In the genomic region with DNA sequence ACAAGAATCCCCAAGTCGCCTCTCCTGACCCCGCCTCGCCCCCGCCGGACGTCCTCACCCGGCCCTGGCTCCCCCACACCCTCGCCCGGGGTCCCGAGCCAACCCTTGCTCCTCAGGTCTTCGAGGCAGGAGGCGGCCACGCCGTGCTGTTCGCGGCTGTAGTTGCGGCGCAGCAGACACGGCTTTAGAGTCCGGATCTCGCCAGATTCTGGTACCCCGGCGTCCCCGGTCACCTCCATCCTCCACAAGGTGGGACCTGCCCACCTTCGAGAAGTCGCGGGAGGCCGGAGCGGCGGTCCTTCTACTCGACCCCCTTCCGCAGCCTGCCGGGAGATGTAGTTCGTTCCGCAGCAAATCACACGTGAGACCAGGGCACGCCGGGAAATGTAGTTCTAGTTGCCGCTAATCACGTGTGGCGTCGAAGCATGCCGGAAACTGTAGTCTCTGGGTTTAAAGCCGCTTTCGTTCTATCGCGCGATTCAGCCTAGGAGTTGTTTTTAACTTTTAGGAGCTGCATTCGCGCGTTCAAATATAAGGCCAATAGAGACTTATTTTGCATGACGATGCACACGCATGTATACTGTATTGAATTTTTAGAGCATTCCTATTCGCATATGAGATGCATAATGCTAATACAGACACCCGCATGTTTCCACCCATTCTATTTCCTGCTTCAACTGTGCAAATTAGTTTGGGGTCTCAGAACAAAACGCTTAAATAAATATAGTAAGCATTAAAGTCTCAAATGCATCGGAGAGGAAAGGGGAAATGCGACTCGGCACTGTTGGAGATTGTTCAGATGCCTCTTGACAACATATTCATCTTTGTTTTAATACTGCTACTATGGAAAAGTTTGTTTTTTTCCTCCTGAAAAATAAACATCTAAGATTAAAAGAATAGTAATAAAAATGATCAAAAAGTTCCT, we compare ENCODE assay signal across 8 cellular contexts. TPM values are rescaled to one million over a fixed set of nuclear protein-coding genes. Genes with fewer than 3 reads are reported as not detected.
DNase-seq lines count a peak whose midpoint lies in the region; TF ChIP-seq lines count a peak whose summit lies in the region.

Gene DFFA (minus strand): TSS at position 310 of the 925 bp plus-strand sequence. CDS start 71 bp downstream, at position 239.

- no peaks in the 10 kb centered on the region for H3K27me3 ChIP-seq in suprapubic skin

- H3K9me3 Mint-ChIP-seq in activated naive CD4-positive, alpha-beta T cell treated with anti-CD3 and anti-CD28 coated beads, Interleukin-2, amount 10 ng/mL, durations not matched to agents 7 days and 5 days, result no peaks in the 10 kb centered on the region

- peak within 1 kb of the TSS; percentile 84 for H3K4me3 ChIP-seq in NB4 (ENCODE audit: low read depth, low read length)
- H3K4me3 ChIP-seq in SK-N-MC, result peak within 1 kb of the TSS; percentile 96
- peak within 1 kb of the TSS; percentile 83 for H3K4me3 ChIP-seq in suprapubic skin

- no peaks in the 10 kb centered on the region for H3K27me3 Mint-ChIP-seq in activated naive CD4-positive, alpha-beta T cell treated with anti-CD3 and anti-CD28 coated beads, Interleukin-2, amount 10 ng/mL, durations not matched to agents 7 days and 5 days

- peak within 1 kb of the TSS; percentile 92 for H3K27ac Mint-ChIP-seq in activated naive CD4-positive, alpha-beta T cell treated with anti-CD3 and anti-CD28 coated beads, Interleukin-2, amount 10 ng/mL, durations not matched to agents 7 days and 5 days

- POLR2A ChIA-PET in HEK293T (lab: Yijun Ruan, JAX), result interaction anchor here (0.7 to 1.8 kb wide), 5 partner anchors 10 to 43 kb away, joined by 3 to 4 read pairs (median 3); no protein-coding TSS in a partner anchor

- H3K36me3 ChIP-seq in SK-N-MC (ENCODE audit: insufficient read depth, low read length) (peaks cover 28% of the 10 kb centered on the region), suprapubic skin (peaks cover 17% of the 10 kb centered on the region)

- no peak for TF ChIP-seq CTCF in NB4 (IDR thresholded peaks at IDR 0.05; ENCODE audit: low read depth, low read length)
- TF ChIP-seq CTCF in suprapubic skin (IDR thresholded peaks at IDR 0.05), result no peak

- CTCF ChIA-PET in HEK293T (lab: Yijun Ruan, JAX), result interaction anchor here (0.6 to 0.8 kb wide), 2 partner anchors 42 to 329 kb away, joined by 3 read pairs; no protein-coding TSS in a partner anchor
- CTCF ChIA-PET in activated naive CD4-positive, alpha-beta T cell treated with anti-CD3 and anti-CD28 coated beads, Interleukin-2, amount 10 ng/mL, durations not matched to agents 7 days and 5 days (lab: Charles Lee), result no interaction called here

- peak within 1 kb of the TSS; percentile 77 for H3K4me3 Mint-ChIP-seq in activated naive CD4-positive, alpha-beta T cell treated with anti-CD3 and anti-CD28 coated beads, Interleukin-2, amount 10 ng/mL, durations not matched to agents 7 days and 5 days

- peaks cover 16% of the 10 kb centered on the region for H3K36me3 Mint-ChIP-seq in activated naive CD4-positive, alpha-beta T cell treated with anti-CD3 and anti-CD28 coated beads, Interleukin-2, amount 10 ng/mL, durations not matched to agents 7 days and 5 days

- H3K4me1 Mint-ChIP-seq in activated naive CD4-positive, alpha-beta T cell treated with anti-CD3 and anti-CD28 coated beads, Interleukin-2, amount 10 ng/mL, durations not matched to agents 7 days and 5 days, result peaks cover 50% of the 10 kb centered on the region

- H3K9ac ChIP-seq in SK-N-MC (ENCODE audit: insufficient read length), result peak within 1 kb of the TSS; percentile 89

- TF ChIP-seq POLR2A in NB4 (IDR thresholded peaks at IDR 0.05; ENCODE audit: extremely low read depth, insufficient read length) (peak; percentile 79), suprapubic skin (IDR thresholded peaks at IDR 0.05) (no peak)

- peak; percentile 90 for DNase-seq in GDM1 (lab: John Stamatoyannopoulos, UW)
- DNase-seq in HEK293T (ENCODE audit: extremely low spot score), result peak; percentile 92
- DNase-seq in NB4 (ENCODE audit: low read depth), result peak; percentile 98
- DNase-seq in SK-N-MC (ENCODE audit: low read depth, low spot score), result peak; percentile 91
- peak; percentile 97 for DNase-seq in activated naive CD4-positive, alpha-beta T cell treated with anti-CD3 and anti-CD28 coated beads, Interleukin-2, amount 10 ng/mL, durations not matched to agents 7 days and 5 days
- DNase-seq in globus pallidus (ENCODE audit: low spot score), result peak; percentile 94
- DNase-seq in nucleus accumbens (lab: John Stamatoyannopoulos, UW), result peak; percentile 23 to 98 (median 90)
- peak; percentile 95 to 96 for DNase-seq in suprapubic skin (ENCODE audit: low spot score in 2 of 2)

- WGBS in suprapubic skin, result 4% methylated on average over 17 of the region's 59 CpGs

- H3K4me1 ChIP-seq in suprapubic skin, result peaks cover 36% of the 10 kb centered on the region

- peak within 1 kb of the TSS; percentile 94 for H3K27ac ChIP-seq in SK-N-MC
- H3K27ac ChIP-seq in suprapubic skin, result peak within 1 kb of the TSS; percentile 58

- H3K9me3 ChIP-seq in SK-N-MC (ENCODE audit: low read depth, low read length) (no peaks in the 10 kb centered on the region), suprapubic skin (no peaks in the 10 kb centered on the region)

- TF ChIP-seq EP300 in suprapubic skin (IDR thresholded peaks at IDR 0.05), result no peak

TF ChIP-seq in HEK293T, 16 proteins besides CTCF, POLR2A, EP300 and RAD21:
- TF ChIP-seq FOXA1 (IDR thresholded peaks at IDR 0.05), result no peak
- peak; percentile 88 for TF ChIP-seq SUZ12 (IDR thresholded peaks at IDR 0.05)
- TF ChIP-seq FOXM1 (IDR thresholded peaks at IDR 0.05; ENCODE audit: borderline replicate concordance), result no peak
- TF ChIP-seq ZNF384 (IDR thresholded peaks at IDR 0.05), result no peak
- 0 out of 2 replicates have a peak, but pooled peaks have one; percentile 28 for TF ChIP-seq ARNT (IDR thresholded peaks at IDR 0.05)
- TF ChIP-seq ELF4 (IDR thresholded peaks at IDR 0.05), result peak; percentile 93
- TF ChIP-seq L3MBTL2 (conservative IDR thresholded peaks at IDR 0.05), result peak; percentile 96
- no peak for TF ChIP-seq SP1 (IDR thresholded peaks at IDR 0.05)
- TF ChIP-seq HDGF (IDR thresholded peaks at IDR 0.05; ENCODE audit: borderline replicate concordance), result no peak

RNA-seq across cellular contexts. Expression of gene DFFA, which starts in this region (rescaled TPM):
- total RNA-seq in suprapubic skin, result 10 to 100 TPM; 16.4 to 21.3 (median 20.2) TPM

Comparison
In these comparisons a context has a peak if more than half of its experiments do, and no peak if none do; other contexts are left out.
1. Peak in every context shown above with its lines: DNase-seq, H3K4me3 ChIP-seq and H3K27ac ChIP-seq.